In the genomic region with DNA sequence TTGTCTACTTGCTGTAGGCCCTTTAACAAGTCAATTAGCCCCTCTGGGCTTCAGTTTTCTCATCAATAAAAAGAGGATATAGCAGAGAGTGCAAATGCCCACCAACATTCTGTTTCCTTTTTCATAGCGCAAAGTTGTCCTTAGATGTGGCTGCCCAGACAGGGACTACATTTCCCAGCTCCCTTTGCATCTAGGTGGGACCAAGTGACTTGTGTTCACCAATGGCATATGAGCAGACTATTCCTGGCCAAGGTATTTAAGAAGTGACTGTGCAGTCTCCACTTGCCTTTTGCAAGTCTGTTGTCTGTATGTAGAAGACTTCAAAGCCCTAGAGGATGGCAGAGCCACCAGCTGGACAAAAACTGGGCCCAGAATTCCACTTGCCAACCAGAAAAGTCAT, we compare ENCODE assay signal across 9 cellular contexts. TPM values are rescaled to one million over a fixed set of nuclear protein-coding genes. Genes with fewer than 3 reads are reported as not detected.
A peak's percentile ranks its signal among the peaks of the same experiment; 100 is the strongest.
DNase-seq lines count a peak whose midpoint lies in the region; ATAC-seq and TF ChIP-seq lines count a peak whose summit lies in the region.
"Had no signal": no experiment of that assay in that cellular context is flagged by ENCODE, and none has a peak within 500 bp of the region (broad histone marks: within the 10 kb centered on the region; RNA-seq: fewer than 3 reads in every experiment).

No MANE protein-coding gene starts in this region.

- H3K79me1 ChIP-seq in mesendoderm (ENCODE audit: low read length): no peaks in the 10 kb centered on the region

- no peak overlapping the region for H4K5ac ChIP-seq in mesendoderm (ENCODE audit: low read length)

- no peak for DNase-seq in activated naive CD8-positive, alpha-beta T cell treated with anti-CD3 and anti-CD28 coated beads, Interleukin-2, amount 50 U/mL, for 24 hours
- DNase-seq in mesendoderm: peak; percentile 73
- DNase-seq in amygdala (lab: John Stamatoyannopoulos, UW): no peak
- no peak for DNase-seq in transverse colon
- DNase-seq in ascending aorta (ENCODE audit: low spot score in 2 of 2): no peak
- DNase-seq: upper lobe of left lung had no signal

- no peak overlapping the region for H2AK5ac ChIP-seq in mesendoderm (ENCODE audit: low read length)

- no peak overlapping the region for H2BK120ac ChIP-seq in mesendoderm (ENCODE audit: low read depth, low read length)

- no CpG with 5 or more reads among the region's 1 CpG for WGBS in mesendoderm (ENCODE audit: extremely low coverage, insufficient coverage, low lambda C conversion rate)
- 50 to 80% methylated on average over 1 of the region's 1 CpG for WGBS in transverse colon (ENCODE audit: low coverage in 1 of 2), 2 donors

- H3K27me3 Mint-ChIP-seq in activated naive CD8-positive, alpha-beta T cell treated with anti-CD3 and anti-CD28 coated beads, Interleukin-2, amount 50 U/mL, for 24 hours: no peaks in the 10 kb centered on the region

- no peak overlapping the region for H3K27ac Mint-ChIP-seq in activated naive CD8-positive, alpha-beta T cell treated with anti-CD3 and anti-CD28 coated beads, Interleukin-2, amount 50 U/mL, for 24 hours

- no peaks in the 10 kb centered on the region for H3K4me1 ChIP-seq in mesendoderm (ENCODE audit: control insufficient read depth, low read depth, low read length)
- H3K4me1 ChIP-seq in transverse colon: peaks cover 0 to 8% (median 2%) of the 10 kb centered on the region in 4 donors
- no peaks in the 10 kb centered on the region for H3K4me1 ChIP-seq in ascending aorta
- H3K4me1 ChIP-seq: upper lobe of left lung had no signal

- no peak overlapping the region for H3K56ac ChIP-seq in mesendoderm (ENCODE audit: low read length)

- ATAC-seq in GM18499 (IDR thresholded peaks at IDR 0.05; ENCODE audit: insufficient read depth, unreplicated experiment) (peak; percentile 57), HG03565 (IDR thresholded peaks at IDR 0.05; ENCODE audit: unreplicated experiment) (peak; percentile 64), HG02852 (IDR thresholded peaks at IDR 0.05; ENCODE audit: unreplicated experiment) (no peak)
- peak; percentile 78 for ATAC-seq in activated naive CD8-positive, alpha-beta T cell treated with anti-CD3 and anti-CD28 coated beads, Interleukin-2, amount 50 U/mL, for 24 hours

- no peak overlapping the region for H3K18ac ChIP-seq in mesendoderm (ENCODE audit: low read length)

- no peaks in the 10 kb centered on the region for H3K4me1 Mint-ChIP-seq in activated naive CD8-positive, alpha-beta T cell treated with anti-CD3 and anti-CD28 coated beads, Interleukin-2, amount 50 U/mL, for 24 hours

- TF ChIP-seq CTCF in transverse colon (IDR thresholded peaks at IDR 0.05) (no peak), ascending aorta (IDR thresholded peaks at IDR 0.05) (no peak)

- H3K9me3 ChIP-seq in transverse colon (no peaks in the 10 kb centered on the region), ascending aorta (no peaks in the 10 kb centered on the region)
- H3K9me3 ChIP-seq: upper lobe of left lung had no signal

- TF ChIP-seq EP300 in transverse colon (IDR thresholded peaks at IDR 0.05; ENCODE audit: low read depth): no peak

- intact Hi-C loops in transverse colon (cut with DNase I; ENCODE audit: low total_unique reads) (no loop called here), ascending aorta (cut with DNase I) (no loop called here)

- no peak overlapping the region for H3K23ac ChIP-seq in mesendoderm (ENCODE audit: low read length)

- H3K27ac ChIP-seq in mesendoderm (ENCODE audit: low read depth, low read length): no peak overlapping the region
- no peak overlapping the region for H3K27ac ChIP-seq in transverse colon
- H3K27ac ChIP-seq in ascending aorta: no peak overlapping the region
- H3K27ac ChIP-seq: upper lobe of left lung had no signal

- H3K4me2 ChIP-seq in mesendoderm (ENCODE audit: low read length): no peak overlapping the region

- no peaks in the 10 kb centered on the region for H3K36me3 Mint-ChIP-seq in activated naive CD8-positive, alpha-beta T cell treated with anti-CD3 and anti-CD28 coated beads, Interleukin-2, amount 50 U/mL, for 24 hours (ENCODE audit: low read depth)

- no peak overlapping the region for H3K9ac ChIP-seq in mesendoderm (ENCODE audit: low read length)

- no peaks in the 10 kb centered on the region for H3K9me3 Mint-ChIP-seq in activated naive CD8-positive, alpha-beta T cell treated with anti-CD3 and anti-CD28 coated beads, Interleukin-2, amount 50 U/mL, for 24 hours

- H3K4me3 Mint-ChIP-seq in activated naive CD8-positive, alpha-beta T cell treated with anti-CD3 and anti-CD28 coated beads, Interleukin-2, amount 50 U/mL, for 24 hours: no peak overlapping the region

- no peaks in the 10 kb centered on the region for H3K79me2 ChIP-seq in mesendoderm (ENCODE audit: control insufficient read depth, insufficient read depth, low read length)

- H3K27me3 ChIP-seq in mesendoderm (ENCODE audit: insufficient read depth, low read length, poor library complexity) (no peaks in the 10 kb centered on the region), transverse colon (no peaks in the 10 kb centered on the region), ascending aorta (no peaks in the 10 kb centered on the region)
- H3K27me3 ChIP-seq: upper lobe of left lung had no signal

- H3K4ac ChIP-seq in mesendoderm (ENCODE audit: low read depth, low read length): no peak overlapping the region

- H3K36me3 ChIP-seq in mesendoderm (ENCODE audit: control insufficient read depth, insufficient read depth, low read length) (no peaks in the 10 kb centered on the region), transverse colon (no peaks in the 10 kb centered on the region), ascending aorta (no peaks in the 10 kb centered on the region)
- H3K36me3 ChIP-seq: upper lobe of left lung had no signal

- no peak overlapping the region for H4K8ac ChIP-seq in mesendoderm (ENCODE audit: low read depth, low read length)

- in situ Hi-C loops in transverse colon (cut with MboI; ENCODE audit: low pct_ligation_motif_present in 1 of 4, low pct_unique_long_range_greater_than_20kb in 1 of 4, low sequenced_read_pairs in 3 of 4): no loop called here

- H3K4me3 ChIP-seq in mesendoderm (ENCODE audit: low read length) (no peak overlapping the region), transverse colon (no peak overlapping the region), ascending aorta (no peak overlapping the region)
- H3K4me3 ChIP-seq: upper lobe of left lung had no signal

- H2BK15ac ChIP-seq in mesendoderm (replicated peaks; ENCODE audit: low read depth): no peak overlapping the region

- no peak overlapping the region for H2BK5ac ChIP-seq in mesendoderm (ENCODE audit: low read length)

- no peak for TF ChIP-seq POLR2A in transverse colon (IDR thresholded peaks at IDR 0.05)

RNA-seq across cellular contexts. Expression of a gene that starts 59.7 kb away (rescaled TPM):
- polyA plus RNA-seq in mesendoderm (2013, experiment 1 of 2): not detected
- not detected for polyA plus RNA-seq in mesendoderm (2013, experiment 2 of 2)
- total RNA-seq in transverse colon (1 to 10 TPM in 3 of 4 donors, not detected in 1; 3.7 to 7.1 (median 4.4) TPM), ascending aorta (not detected)
- total RNA-seq: upper lobe of left lung had no signal
